ENCODE assay signal across 9 cellular contexts in the genomic region with DNA sequence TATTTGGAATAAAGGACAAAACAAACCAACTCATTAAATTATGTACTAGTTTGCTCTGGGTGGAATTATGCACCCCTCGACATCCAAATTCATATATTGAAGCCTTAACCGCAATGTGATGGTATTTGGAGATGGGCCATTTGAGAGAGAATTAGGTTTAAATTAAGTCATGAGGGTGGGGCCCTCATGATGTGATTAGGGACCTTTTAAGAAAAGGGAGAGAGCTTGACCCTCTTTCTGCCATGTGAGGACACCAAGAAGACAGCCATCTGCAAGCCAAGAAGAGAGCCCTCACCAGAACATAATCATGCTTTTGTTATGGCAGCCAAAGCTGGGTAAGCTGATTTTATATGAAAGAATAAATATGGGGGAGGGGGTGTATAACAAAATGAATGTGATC. TPM values are rescaled to one million over a fixed set of nuclear protein-coding genes. Genes with fewer than 3 reads are reported as not detected.
DNase-seq lines count a peak whose midpoint lies in the region; FAIRE-seq and TF ChIP-seq lines count a peak whose summit lies in the region.
"Had no signal": no experiment of that assay in that cellular context is flagged by ENCODE, and none has a peak within 500 bp of the region (broad histone marks: within the 10 kb centered on the region; RNA-seq: fewer than 3 reads in every experiment).

No MANE protein-coding gene starts in this region.

- peaks cover 15% of the 10 kb centered on the region for H3K4me1 ChIP-seq in osteoblast (ENCODE audit: insufficient read depth, low read length)

- H3K4me1 Mint-ChIP-seq in dendritic cell treated with granulocyte-macrophage colony-stimulating factor and Interleukin-4, amounts not matched to agents 40 ng/mL and 50 ng/mL, for 4 days (ENCODE audit: low read depth) = peaks cover 25% of the 10 kb centered on the region

- H3K36me3 Mint-ChIP-seq in dendritic cell treated with granulocyte-macrophage colony-stimulating factor and Interleukin-4, amounts not matched to agents 40 ng/mL and 50 ng/mL, for 4 days (ENCODE audit: low read depth) = peaks cover 9% of the 10 kb centered on the region

- no peaks in the 10 kb centered on the region for H3K36me3 ChIP-seq in osteoblast (ENCODE audit: insufficient read depth, low read length)

- DNase-seq in GM12891 (ENCODE audit: insufficient read length, low spot score) (no peak), NAMALWA (ENCODE audit: low spot score) (peak; percentile 20), osteoblast (ENCODE audit: insufficient read length, low spot score, missing footprints) (no peak), kidney glomerular epithelial cell (lab: John Stamatoyannopoulos, UW) (no peak), UCSD-AML1 (lab: John Stamatoyannopoulos, UW; ENCODE audit: unreplicated experiment) (no peak), DMS79 treated with DMSO at 0.1 percent for 48 hours (lab: John Stamatoyannopoulos, UW) (no peak)
- DNase-seq: activated gamma-delta T cell treated with Interleukin-2 at 50 U/mL for 16 hours, RPMI8226 had no signal

- H2AFZ ChIP-seq in osteoblast (ENCODE audit: low read length) = no peak overlapping the region

- H3K27me3 Mint-ChIP-seq in dendritic cell treated with granulocyte-macrophage colony-stimulating factor and Interleukin-4, amounts not matched to agents 40 ng/mL and 50 ng/mL, for 4 days = no peaks in the 10 kb centered on the region

- H3K9me3 ChIP-seq in osteoblast (ENCODE audit: low read depth, low read length) = no peaks in the 10 kb centered on the region

- peak; percentile 16 for FAIRE-seq in GM12891 (lab: Jason Lieb, UNC)

- H3K4me3 Mint-ChIP-seq in dendritic cell treated with granulocyte-macrophage colony-stimulating factor and Interleukin-4, amounts not matched to agents 40 ng/mL and 50 ng/mL, for 4 days = no peak overlapping the region

- H4K20me1 ChIP-seq in osteoblast (ENCODE audit: insufficient read depth, low read length) = no peaks in the 10 kb centered on the region

- peak overlapping the region; percentile 86 for H3K27ac ChIP-seq in osteoblast (ENCODE audit: low read depth, low read length)

- no peak for TF ChIP-seq CTCF in osteoblast (IDR thresholded peaks at IDR 0.05; ENCODE audit: extremely low read depth, low read depth, low read length)

- H3K4me3 ChIP-seq in osteoblast (ENCODE audit: insufficient read depth, low read length) = peak overlapping the region; percentile 89

- intact Hi-C loops in dendritic cell treated with granulocyte-macrophage colony-stimulating factor and Interleukin-4, amounts not matched to agents 40 ng/mL and 50 ng/mL, for 4 days (cut with micrococcal nuclease) = no loop called here

- H3K27me3 ChIP-seq in osteoblast (ENCODE audit: insufficient read depth, low read length) = peaks cover 6% of the 10 kb centered on the region

- H3K27ac Mint-ChIP-seq in dendritic cell treated with granulocyte-macrophage colony-stimulating factor and Interleukin-4, amounts not matched to agents 40 ng/mL and 50 ng/mL, for 4 days = peak overlapping the region; percentile 56

- H3K9me3 Mint-ChIP-seq in dendritic cell treated with granulocyte-macrophage colony-stimulating factor and Interleukin-4, amounts not matched to agents 40 ng/mL and 50 ng/mL, for 4 days = no peaks in the 10 kb centered on the region

- H3K79me2 ChIP-seq in osteoblast (ENCODE audit: insufficient read depth, low read length) = peaks cover 59% of the 10 kb centered on the region

- no peak for TF ChIP-seq POLR2A in GM12891 (IDR thresholded peaks at IDR 0.05; ENCODE audit: low read depth, low read length)

- peak overlapping the region; percentile 79 for H3K4me2 ChIP-seq in osteoblast (ENCODE audit: insufficient read depth, low read length)

TF ChIP-seq in GM12891, 5 proteins besides CTCF, POLR2A, EP300 and RAD21:
- TF ChIP-seq SPI1 (IDR thresholded peaks at IDR 0.05; ENCODE audit: low read depth, low read length) (no peak), TAF1 (IDR thresholded peaks at IDR 0.05; ENCODE audit: low read depth, low read length) (no peak), PAX5 (IDR thresholded peaks at IDR 0.05; ENCODE audit: insufficient read depth, low read length, severe bottlenecking) (no peak), POU2F2 (IDR thresholded peaks at IDR 0.05; ENCODE audit: low read depth, low read length) (no peak), POLR2AphosphoS5 (IDR thresholded peaks at IDR 0.05; ENCODE audit: low read depth, low read length) (no peak)

RNA-seq across cellular contexts. Expression of gene C16orf87, which starts 2.0 kb away (rescaled TPM):
- polyA plus RNA-seq in GM12891 (2012; ENCODE audit: low read depth, missing spikeins) = 15.4 TPM
- 7.7 and 9.8 TPM in 2 replicates for total RNA-seq in osteoblast

RNA-seq across cellular contexts. Expression of gene GPT2, which starts 55.2 kb away (rescaled TPM):
- 1.1 TPM for polyA plus RNA-seq in GM12891 (2012; ENCODE audit: low read depth, missing spikeins)
- total RNA-seq in osteoblast = 15.3 and 15.6 TPM in 2 replicates
